ENCODE assay signal across 25 cellular contexts in the genomic region with DNA sequence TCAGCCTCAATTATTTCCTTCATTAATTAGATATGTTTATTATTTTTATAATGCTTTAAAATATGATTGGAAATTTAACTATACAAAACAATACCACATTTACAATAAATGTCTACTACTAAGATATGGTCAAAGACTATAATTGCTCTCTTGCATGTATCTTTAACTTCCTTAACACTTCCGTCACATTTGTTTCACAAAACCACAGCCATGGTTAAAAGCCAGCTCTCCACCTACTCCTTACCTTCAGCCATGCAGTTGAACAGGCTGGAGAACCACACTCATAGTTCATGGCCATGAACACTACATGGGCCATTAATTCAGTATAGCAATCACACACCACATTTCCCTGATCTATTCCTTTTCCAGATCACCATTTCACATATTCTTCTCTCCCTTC.
"Had no signal": no experiment of that assay in that cellular context is flagged by ENCODE, and none has a peak within 500 bp of the region (broad histone marks: within the 10 kb centered on the region; RNA-seq: fewer than 3 reads in every experiment).

No MANE protein-coding gene starts in this region.

- H3K9me3 ChIP-seq: colonic mucosa, esophagus muscularis mucosa, gastroesophageal sphincter, mucosa of descending colon, right lobe of liver, stomach, suprapubic skin, tibial nerve had no signal

- H3K36me3 ChIP-seq: colonic mucosa, right lobe of liver, suprapubic skin had no signal

- H3K4me1 ChIP-seq: colonic mucosa, esophagus muscularis mucosa, gastroesophageal sphincter, right lobe of liver, stomach, suprapubic skin, tibial nerve had no signal

- ATAC-seq: activated CD4-positive, CD25-positive, alpha-beta regulatory T cell treated with anti-CD3 and anti-CD28 coated beads, Interleukin-2, amount 50 U/mL, for 24 hours; activated T-cell treated with anti-CD3 and anti-CD28 coated beads, Interleukin-2, amount 50 U/mL, for 72 hours; gastroesophageal sphincter; left colon; mucosa of descending colon; right lobe of liver; stimulated activated effector memory CD8-positive, alpha-beta T cell treated with anti-CD3 and anti-CD28 coated beads, Interleukin-12 subunit alpha, Interleukin-12 subunit beta, amount 100 ng/mL, for 72 hours had no signal

- FAIRE-seq: bronchial epithelial cell, keratinocyte had no signal

- H3K4me3 ChIP-seq: colonic mucosa, esophagus muscularis mucosa, gastroesophageal sphincter, mucosa of descending colon, right lobe of liver, skin epidermis, stomach, suprapubic skin, tibial nerve had no signal

- DNase-seq: activated CD4-positive, alpha-beta memory T cell treated with anti-CD3 and anti-CD28 coated beads, Interleukin-2, amount 10 ng/mL, durations not matched to agents 7 days and 5 days; activated CD4-positive, alpha-beta T cell treated with anti-CD3 and anti-CD28 coated beads, Interleukin-2, amount 10 ng/mL, durations not matched to agents 24 days and 14 days; activated effector memory CD4-positive, alpha-beta T cell treated with Interleukin-2 at 50 U/mL for 16 hours; activated naive CD4-positive, alpha-beta T cell treated with anti-CD3 and anti-CD28 coated beads for 36 hours; activated naive CD8-positive, alpha-beta T cell treated with anti-CD3 and anti-CD28 coated beads, Interleukin-2, amount 10 ng/mL, durations not matched to agents 7 days and 5 days; activated T-cell treated with anti-CD3 and anti-CD28 coated beads, Interleukin-2, amount 50 U/mL, for 72 hours; amniotic stem cell; colonic mucosa; head of caudate nucleus; left colon; mesenchymal stem cell; mucosa of descending colon; nucleus accumbens; right lobe of liver; stimulated activated CD4-positive, alpha-beta T cell treated with anti-CD3 and anti-CD28 coated beads, Interleukin-1b, Interleukin-23, amount 100 ng/mL, for 48 hours; stomach had no signal

- H3K27me3 ChIP-seq: colonic mucosa, esophagus muscularis mucosa, gastroesophageal sphincter, right lobe of liver, stomach, suprapubic skin, tibial nerve had no signal

- H3K27ac ChIP-seq: colonic mucosa, esophagus muscularis mucosa, gastroesophageal sphincter, right lobe of liver, skin epidermis, stomach, suprapubic skin, tibial nerve had no signal
